Comparison of ENCODE assay signal across 9 cellular contexts in the genomic region with DNA sequence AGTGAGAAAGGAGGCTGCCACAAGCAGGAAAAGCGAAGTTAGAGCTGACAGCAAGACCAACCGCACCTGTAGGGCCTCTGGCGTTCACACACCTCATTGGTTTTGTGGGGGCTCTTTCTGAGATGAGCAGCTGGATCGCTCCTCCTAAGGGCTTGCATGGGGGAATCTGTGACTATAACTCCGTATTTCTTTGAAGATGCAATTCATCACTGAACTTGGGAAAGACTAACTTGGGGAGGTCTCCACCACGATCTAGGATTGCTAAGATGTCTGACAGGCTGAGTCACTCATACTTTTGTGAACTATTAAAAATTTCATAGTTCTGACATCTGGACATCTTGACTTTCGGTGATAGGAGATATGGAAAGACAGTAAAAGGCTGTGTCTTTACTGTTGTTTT.
DNase-seq lines count a peak whose midpoint lies in the region; ATAC-seq, FAIRE-seq and TF ChIP-seq lines count a peak whose summit lies in the region.
"Had no signal": no experiment of that assay in that cellular context is flagged by ENCODE, and none has a peak within 500 bp of the region (broad histone marks: within the 10 kb centered on the region; RNA-seq: fewer than 3 reads in every experiment).

No MANE protein-coding gene starts in this region.

- H3K4me3 ChIP-seq in spleen = no peak overlapping the region
- H3K4me3 ChIP-seq: mucosa of descending colon had no signal

- H3K9me3 ChIP-seq in spleen = no peaks in the 10 kb centered on the region
- H3K9me3 ChIP-seq: mucosa of descending colon had no signal

- no peak for FAIRE-seq in GM12891 (lab: Jason Lieb, UNC)

- peaks cover 0 to 30% (median 3%) of the 10 kb centered on the region in 6 donors for H3K36me3 ChIP-seq in spleen

- H3K4me1 ChIP-seq in spleen = peaks cover 29 to 84% (median 51%) of the 10 kb centered on the region in 6 donors

- peak overlapping the region in 7 of 8 donors; percentile 50 to 78 (median 64) for H3K27ac ChIP-seq in spleen

- TF ChIP-seq POLR2A in GM12891 (IDR thresholded peaks at IDR 0.05; ENCODE audit: low read depth, low read length) = 0 out of 2 replicates have a peak, but pooled peaks have one; percentile 31
- no peak for TF ChIP-seq POLR2A in spleen (IDR thresholded peaks at IDR 0.05)

- intact Hi-C loops in spleen (cut with DNase I; ENCODE audit: low total_unique reads) = no loop called here

- peak; percentile 88 for ATAC-seq in SK-N-SH treated with all-trans-retinoic acid at 6 μM for 48 hours
- no peak for ATAC-seq in HG03135 (IDR thresholded peaks at IDR 0.05; ENCODE audit: unreplicated experiment)

- DNase-seq in GM12891 (ENCODE audit: insufficient read length, low spot score) (no peak), fibroblast of the conjunctiva (ENCODE audit: low read depth) (peak; percentile 17), spleen (no peak), NCI-H345 (lab: John Stamatoyannopoulos, UW) (no peak), epidermal melanocyte (ENCODE audit: insufficient read length, low spot score) (no peak)
- DNase-seq: mucosa of descending colon, NCI-H510A had no signal

- no peaks in the 10 kb centered on the region for H3K27me3 ChIP-seq in spleen (replicated peaks in 1 of 7)

- no peak for TF ChIP-seq CTCF in spleen (IDR thresholded peaks at IDR 0.05 in 8 of 11, conservative IDR thresholded peaks at IDR 0.05 in 3 of 11)

- 73 to 80% (median 77%) methylated on average over 7 of the region's 7 CpGs for WGBS in spleen, 5 donors

TF ChIP-seq in GM12891, 5 proteins besides CTCF, POLR2A, EP300 and RAD21:
- TF ChIP-seq POU2F2 (IDR thresholded peaks at IDR 0.05; ENCODE audit: low read depth, low read length) = no peak
- peak; percentile 19; the same call in 1 of the 2 replicates for TF ChIP-seq POLR2AphosphoS5 (IDR thresholded peaks at IDR 0.05; ENCODE audit: low read depth, low read length)

TF ChIP-seq in SK-N-SH treated with all-trans-retinoic acid at 6 μM for 48 hours, 23 proteins besides CTCF, POLR2A, EP300 and RAD21:
- peak; percentile 46; the same call in 1 of the 2 replicates for TF ChIP-seq ISL1 (CRISPR knock-in tag; IDR thresholded peaks at IDR 0.05)
- TF ChIP-seq, protein P1, sequence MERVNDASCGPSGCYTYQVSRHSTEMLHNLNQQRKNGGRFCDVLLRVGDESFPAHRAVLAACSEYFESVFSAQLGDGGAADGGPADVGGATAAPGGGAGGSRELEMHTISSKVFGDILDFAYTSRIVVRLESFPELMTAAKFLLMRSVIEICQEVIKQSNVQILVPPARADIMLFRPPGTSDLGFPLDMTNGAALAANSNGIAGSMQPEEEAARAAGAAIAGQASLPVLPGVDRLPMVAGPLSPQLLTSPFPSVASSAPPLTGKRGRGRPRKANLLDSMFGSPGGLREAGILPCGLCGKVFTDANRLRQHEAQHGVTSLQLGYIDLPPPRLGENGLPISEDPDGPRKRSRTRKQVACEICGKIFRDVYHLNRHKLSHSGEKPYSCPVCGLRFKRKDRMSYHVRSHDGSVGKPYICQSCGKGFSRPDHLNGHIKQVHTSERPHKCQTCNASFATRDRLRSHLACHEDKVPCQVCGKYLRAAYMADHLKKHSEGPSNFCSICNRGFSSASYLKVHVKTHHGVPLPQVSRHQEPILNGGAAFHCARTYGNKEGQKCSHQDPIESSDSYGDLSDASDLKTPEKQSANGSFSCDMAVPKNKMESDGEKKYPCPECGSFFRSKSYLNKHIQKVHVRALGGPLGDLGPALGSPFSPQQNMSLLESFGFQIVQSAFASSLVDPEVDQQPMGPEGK (CRISPR knock-in tag; IDR thresholded peaks at IDR 0.05; ENCODE audit: borderline replicate concordance) = no peak
